1 cellular context compared by ENCODE assay signal in genomic region chr6:57173886-57174510, GRCh38.
TF ChIP-seq lines count a peak whose summit lies in the region.

No MANE protein-coding gene starts in this region.

TF ChIP-seq in HCT116, 20 proteins besides CTCF, POLR2A, EP300 and RAD21 (continued from another document):
- TF ChIP-seq ZNF274 (IDR thresholded peaks at IDR 0.05; ENCODE audit: low read depth, low read length), result no peak
- no peak for TF ChIP-seq EGR1 (IDR thresholded peaks at IDR 0.05; ENCODE audit: low read depth)
- TF ChIP-seq CEBPB (IDR thresholded peaks at IDR 0.05; ENCODE audit: low read depth), result no peak
- no peak for TF ChIP-seq REST (IDR thresholded peaks at IDR 0.05; ENCODE audit: low read depth)
- no peak for TF ChIP-seq ELF1 (IDR thresholded peaks at IDR 0.05; ENCODE audit: borderline replicate concordance, low read depth)
- TF ChIP-seq EZH2phosphoT487 (IDR thresholded peaks at IDR 0.05; ENCODE audit: borderline replicate concordance), result no peak
- TF ChIP-seq YY1 (IDR thresholded peaks at IDR 0.05; ENCODE audit: extremely low read depth, insufficient replicate concordance, low read depth, low read length), result no peak
- no peak for TF ChIP-seq SRF (IDR thresholded peaks at IDR 0.05; ENCODE audit: low read depth)
- peak; percentile 54 for TF ChIP-seq JUND (IDR thresholded peaks at IDR 0.05)
- no peak for TF ChIP-seq ZFX (IDR thresholded peaks at IDR 0.05)
- TF ChIP-seq POLR2AphosphoS5 (IDR thresholded peaks at IDR 0.05; ENCODE audit: low read depth, low read length), result peak; percentile 44; the same call in 1 of the 2 replicates
- peak; percentile 35; the same call in 1 of the 2 replicates for TF ChIP-seq MAX (IDR thresholded peaks at IDR 0.05)
